In the genomic region with DNA sequence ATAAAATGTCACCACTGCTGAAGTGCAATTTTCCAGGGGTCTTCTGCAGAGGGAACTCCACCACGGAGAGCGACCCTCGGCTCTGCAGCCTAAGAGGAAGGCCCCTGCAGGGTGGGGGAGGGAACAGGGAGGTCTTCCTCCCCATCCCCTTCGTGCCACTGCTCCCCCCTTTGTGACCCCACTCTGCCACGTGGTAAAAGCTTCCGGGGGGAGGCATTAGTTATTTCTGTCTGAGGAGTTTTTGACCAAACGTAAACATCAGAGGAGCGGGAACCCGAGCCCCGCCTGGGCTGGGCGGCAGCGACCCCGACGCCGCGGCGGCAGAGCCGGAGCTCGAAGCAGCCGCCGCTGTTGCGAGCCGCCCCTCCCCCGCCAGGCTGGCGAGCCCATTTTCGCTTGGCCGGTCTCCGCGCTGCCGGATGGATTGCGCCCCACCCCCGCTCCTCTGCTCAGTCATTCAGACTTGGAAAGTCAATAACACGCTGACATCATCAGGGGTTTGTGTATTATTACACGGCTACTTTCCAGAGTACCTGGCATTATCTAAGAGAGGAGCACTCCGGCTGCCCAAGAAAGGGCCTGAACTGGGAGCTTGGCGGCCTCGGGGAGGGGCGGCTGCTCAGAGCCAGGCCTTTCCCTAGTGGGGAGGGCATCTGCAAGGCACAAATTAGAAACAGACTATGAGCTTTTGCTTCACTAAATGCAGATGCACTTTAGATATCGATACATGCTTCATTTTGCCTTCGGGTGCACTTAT, we compare ENCODE assay signal across 1 cellular context.
TF ChIP-seq lines count a peak whose summit lies in the region.

No MANE protein-coding gene starts in this region.

TF ChIP-seq in WTC11, 78 proteins besides CTCF, POLR2A, EP300 and RAD21 (continued from another document and continues in another):
- TF ChIP-seq, protein P1, sequence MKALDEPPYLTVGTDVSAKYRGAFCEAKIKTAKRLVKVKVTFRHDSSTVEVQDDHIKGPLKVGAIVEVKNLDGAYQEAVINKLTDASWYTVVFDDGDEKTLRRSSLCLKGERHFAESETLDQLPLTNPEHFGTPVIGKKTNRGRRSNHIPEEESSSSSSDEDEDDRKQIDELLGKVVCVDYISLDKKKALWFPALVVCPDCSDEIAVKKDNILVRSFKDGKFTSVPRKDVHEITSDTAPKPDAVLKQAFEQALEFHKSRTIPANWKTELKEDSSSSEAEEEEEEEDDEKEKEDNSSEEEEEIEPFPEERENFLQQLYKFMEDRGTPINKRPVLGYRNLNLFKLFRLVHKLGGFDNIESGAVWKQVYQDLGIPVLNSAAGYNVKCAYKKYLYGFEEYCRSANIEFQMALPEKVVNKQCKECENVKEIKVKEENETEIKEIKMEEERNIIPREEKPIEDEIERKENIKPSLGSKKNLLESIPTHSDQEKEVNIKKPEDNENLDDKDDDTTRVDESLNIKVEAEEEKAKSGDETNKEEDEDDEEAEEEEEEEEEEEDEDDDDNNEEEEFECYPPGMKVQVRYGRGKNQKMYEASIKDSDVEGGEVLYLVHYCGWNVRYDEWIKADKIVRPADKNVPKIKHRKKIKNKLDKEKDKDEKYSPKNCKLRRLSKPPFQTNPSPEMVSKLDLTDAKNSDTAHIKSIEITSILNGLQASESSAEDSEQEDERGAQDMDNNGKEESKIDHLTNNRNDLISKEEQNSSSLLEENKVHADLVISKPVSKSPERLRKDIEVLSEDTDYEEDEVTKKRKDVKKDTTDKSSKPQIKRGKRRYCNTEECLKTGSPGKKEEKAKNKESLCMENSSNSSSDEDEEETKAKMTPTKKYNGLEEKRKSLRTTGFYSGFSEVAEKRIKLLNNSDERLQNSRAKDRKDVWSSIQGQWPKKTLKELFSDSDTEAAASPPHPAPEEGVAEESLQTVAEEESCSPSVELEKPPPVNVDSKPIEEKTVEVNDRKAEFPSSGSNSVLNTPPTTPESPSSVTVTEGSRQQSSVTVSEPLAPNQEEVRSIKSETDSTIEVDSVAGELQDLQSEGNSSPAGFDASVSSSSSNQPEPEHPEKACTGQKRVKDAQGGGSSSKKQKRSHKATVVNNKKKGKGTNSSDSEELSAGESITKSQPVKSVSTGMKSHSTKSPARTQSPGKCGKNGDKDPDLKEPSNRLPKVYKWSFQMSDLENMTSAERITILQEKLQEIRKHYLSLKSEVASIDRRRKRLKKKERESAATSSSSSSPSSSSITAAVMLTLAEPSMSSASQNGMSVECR (CRISPR knock-in tag; IDR thresholded peaks at IDR 0.05; ENCODE audit: borderline replicate concordance) = 0 out of 2 replicates have a peak, but pooled peaks have one; percentile 56
- TF ChIP-seq, protein P2, sequence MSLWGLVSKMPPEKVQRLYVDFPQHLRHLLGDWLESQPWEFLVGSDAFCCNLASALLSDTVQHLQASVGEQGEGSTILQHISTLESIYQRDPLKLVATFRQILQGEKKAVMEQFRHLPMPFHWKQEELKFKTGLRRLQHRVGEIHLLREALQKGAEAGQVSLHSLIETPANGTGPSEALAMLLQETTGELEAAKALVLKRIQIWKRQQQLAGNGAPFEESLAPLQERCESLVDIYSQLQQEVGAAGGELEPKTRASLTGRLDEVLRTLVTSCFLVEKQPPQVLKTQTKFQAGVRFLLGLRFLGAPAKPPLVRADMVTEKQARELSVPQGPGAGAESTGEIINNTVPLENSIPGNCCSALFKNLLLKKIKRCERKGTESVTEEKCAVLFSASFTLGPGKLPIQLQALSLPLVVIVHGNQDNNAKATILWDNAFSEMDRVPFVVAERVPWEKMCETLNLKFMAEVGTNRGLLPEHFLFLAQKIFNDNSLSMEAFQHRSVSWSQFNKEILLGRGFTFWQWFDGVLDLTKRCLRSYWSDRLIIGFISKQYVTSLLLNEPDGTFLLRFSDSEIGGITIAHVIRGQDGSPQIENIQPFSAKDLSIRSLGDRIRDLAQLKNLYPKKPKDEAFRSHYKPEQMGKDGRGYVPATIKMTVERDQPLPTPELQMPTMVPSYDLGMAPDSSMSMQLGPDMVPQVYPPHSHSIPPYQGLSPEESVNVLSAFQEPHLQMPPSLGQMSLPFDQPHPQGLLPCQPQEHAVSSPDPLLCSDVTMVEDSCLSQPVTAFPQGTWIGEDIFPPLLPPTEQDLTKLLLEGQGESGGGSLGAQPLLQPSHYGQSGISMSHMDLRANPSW (CRISPR knock-in tag; conservative IDR thresholded peaks at IDR 0.05; ENCODE audit: low read depth) = no peak
- TF ChIP-seq NR3C1 (CRISPR knock-in tag; conservative IDR thresholded peaks at IDR 0.05; ENCODE audit: low read depth) (no peak), NFYB (CRISPR knock-in tag; conservative IDR thresholded peaks at IDR 0.05; ENCODE audit: low read depth) (no peak), ZNF317 (CRISPR knock-in tag; IDR thresholded peaks at IDR 0.05; ENCODE audit: borderline replicate concordance, low read depth) (no peak), NFATC4 (CRISPR knock-in tag; IDR thresholded peaks at IDR 0.05) (no peak), FOXJ3 (CRISPR knock-in tag; IDR thresholded peaks at IDR 0.05; ENCODE audit: borderline replicate concordance) (no peak), TEAD1 (CRISPR knock-in tag; IDR thresholded peaks at IDR 0.05) (peak; percentile 95), SMAD3 (CRISPR knock-in tag; IDR thresholded peaks at IDR 0.05; ENCODE audit: borderline replicate concordance) (peak; percentile 45; the same call in 1 of the 2 replicates), ZNF138 (CRISPR knock-in tag; conservative IDR thresholded peaks at IDR 0.05) (no peak), IRF2 (CRISPR knock-in tag; IDR thresholded peaks at IDR 0.05; ENCODE audit: borderline replicate concordance, low read depth) (no peak), TEAD4 (CRISPR knock-in tag; IDR thresholded peaks at IDR 0.05) (no peak), ZNF416 (CRISPR knock-in tag; IDR thresholded peaks at IDR 0.05) (no peak), RORB (CRISPR knock-in tag; IDR thresholded peaks at IDR 0.05) (no peak), CBFB (CRISPR knock-in tag; IDR thresholded peaks at IDR 0.05; ENCODE audit: low read depth) (peak; percentile 97; the same call in 1 of the 2 replicates), CREM (CRISPR knock-in tag; IDR thresholded peaks at IDR 0.05) (no peak; the same call in none of the 2 replicates), SMAD4 (CRISPR knock-in tag; IDR thresholded peaks at IDR 0.05) (0 out of 2 replicates have a peak, but pooled peaks have one; percentile 16), FOXK1 (CRISPR knock-in tag; IDR thresholded peaks at IDR 0.05) (peak; percentile 99), ELF4 (CRISPR knock-in tag; IDR thresholded peaks at IDR 0.05; ENCODE audit: low read depth) (0 out of 2 replicates have a peak, but pooled peaks have one; percentile 51), ESRRA (CRISPR knock-in tag; IDR thresholded peaks at IDR 0.05; ENCODE audit: borderline replicate concordance) (no peak), ZNF671 (CRISPR knock-in tag; IDR thresholded peaks at IDR 0.05) (peak; percentile 25; the same call in 1 of the 2 replicates), ATF1 (CRISPR knock-in tag; IDR thresholded peaks at IDR 0.05) (no peak), NR2C2 (CRISPR knock-in tag; IDR thresholded peaks at IDR 0.05) (no peak), ZNF121 (CRISPR knock-in tag; IDR thresholded peaks at IDR 0.05) (no peak)
- TF ChIP-seq, protein P3, sequence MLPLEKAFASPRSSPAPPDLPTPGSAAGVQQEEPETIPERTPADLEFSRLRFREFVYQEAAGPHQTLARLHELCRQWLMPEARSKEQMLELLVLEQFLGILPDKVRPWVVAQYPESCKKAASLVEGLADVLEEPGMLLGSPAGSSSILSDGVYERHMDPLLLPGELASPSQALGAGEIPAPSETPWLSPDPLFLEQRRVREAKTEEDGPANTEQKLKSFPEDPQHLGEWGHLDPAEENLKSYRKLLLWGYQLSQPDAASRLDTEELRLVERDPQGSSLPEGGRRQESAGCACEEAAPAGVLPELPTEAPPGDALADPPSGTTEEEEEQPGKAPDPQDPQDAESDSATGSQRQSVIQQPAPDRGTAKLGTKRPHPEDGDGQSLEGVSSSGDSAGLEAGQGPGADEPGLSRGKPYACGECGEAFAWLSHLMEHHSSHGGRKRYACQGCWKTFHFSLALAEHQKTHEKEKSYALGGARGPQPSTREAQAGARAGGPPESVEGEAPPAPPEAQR (CRISPR knock-in tag; IDR thresholded peaks at IDR 0.05) = 0 out of 2 replicates have a peak, but pooled peaks have one; percentile 70
- TF ChIP-seq, protein P4, sequence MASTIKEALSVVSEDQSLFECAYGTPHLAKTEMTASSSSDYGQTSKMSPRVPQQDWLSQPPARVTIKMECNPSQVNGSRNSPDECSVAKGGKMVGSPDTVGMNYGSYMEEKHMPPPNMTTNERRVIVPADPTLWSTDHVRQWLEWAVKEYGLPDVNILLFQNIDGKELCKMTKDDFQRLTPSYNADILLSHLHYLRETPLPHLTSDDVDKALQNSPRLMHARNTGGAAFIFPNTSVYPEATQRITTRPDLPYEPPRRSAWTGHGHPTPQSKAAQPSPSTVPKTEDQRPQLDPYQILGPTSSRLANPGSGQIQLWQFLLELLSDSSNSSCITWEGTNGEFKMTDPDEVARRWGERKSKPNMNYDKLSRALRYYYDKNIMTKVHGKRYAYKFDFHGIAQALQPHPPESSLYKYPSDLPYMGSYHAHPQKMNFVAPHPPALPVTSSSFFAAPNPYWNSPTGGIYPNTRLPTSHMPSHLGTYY (CRISPR knock-in tag; IDR thresholded peaks at IDR 0.05) = no peak
- TF ChIP-seq, protein P5, sequence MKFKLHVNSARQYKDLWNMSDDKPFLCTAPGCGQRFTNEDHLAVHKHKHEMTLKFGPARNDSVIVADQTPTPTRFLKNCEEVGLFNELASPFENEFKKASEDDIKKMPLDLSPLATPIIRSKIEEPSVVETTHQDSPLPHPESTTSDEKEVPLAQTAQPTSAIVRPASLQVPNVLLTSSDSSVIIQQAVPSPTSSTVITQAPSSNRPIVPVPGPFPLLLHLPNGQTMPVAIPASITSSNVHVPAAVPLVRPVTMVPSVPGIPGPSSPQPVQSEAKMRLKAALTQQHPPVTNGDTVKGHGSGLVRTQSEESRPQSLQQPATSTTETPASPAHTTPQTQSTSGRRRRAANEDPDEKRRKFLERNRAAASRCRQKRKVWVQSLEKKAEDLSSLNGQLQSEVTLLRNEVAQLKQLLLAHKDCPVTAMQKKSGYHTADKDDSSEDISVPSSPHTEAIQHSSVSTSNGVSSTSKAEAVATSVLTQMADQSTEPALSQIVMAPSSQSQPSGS (CRISPR knock-in tag; IDR thresholded peaks at IDR 0.05; ENCODE audit: borderline replicate concordance, low read depth) = no peak
- TF ChIP-seq, protein P6, sequence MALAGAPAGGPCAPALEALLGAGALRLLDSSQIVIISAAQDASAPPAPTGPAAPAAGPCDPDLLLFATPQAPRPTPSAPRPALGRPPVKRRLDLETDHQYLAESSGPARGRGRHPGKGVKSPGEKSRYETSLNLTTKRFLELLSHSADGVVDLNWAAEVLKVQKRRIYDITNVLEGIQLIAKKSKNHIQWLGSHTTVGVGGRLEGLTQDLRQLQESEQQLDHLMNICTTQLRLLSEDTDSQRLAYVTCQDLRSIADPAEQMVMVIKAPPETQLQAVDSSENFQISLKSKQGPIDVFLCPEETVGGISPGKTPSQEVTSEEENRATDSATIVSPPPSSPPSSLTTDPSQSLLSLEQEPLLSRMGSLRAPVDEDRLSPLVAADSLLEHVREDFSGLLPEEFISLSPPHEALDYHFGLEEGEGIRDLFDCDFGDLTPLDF (CRISPR knock-in tag; IDR thresholded peaks at IDR 0.05) = no peak
- TF ChIP-seq, protein P7, sequence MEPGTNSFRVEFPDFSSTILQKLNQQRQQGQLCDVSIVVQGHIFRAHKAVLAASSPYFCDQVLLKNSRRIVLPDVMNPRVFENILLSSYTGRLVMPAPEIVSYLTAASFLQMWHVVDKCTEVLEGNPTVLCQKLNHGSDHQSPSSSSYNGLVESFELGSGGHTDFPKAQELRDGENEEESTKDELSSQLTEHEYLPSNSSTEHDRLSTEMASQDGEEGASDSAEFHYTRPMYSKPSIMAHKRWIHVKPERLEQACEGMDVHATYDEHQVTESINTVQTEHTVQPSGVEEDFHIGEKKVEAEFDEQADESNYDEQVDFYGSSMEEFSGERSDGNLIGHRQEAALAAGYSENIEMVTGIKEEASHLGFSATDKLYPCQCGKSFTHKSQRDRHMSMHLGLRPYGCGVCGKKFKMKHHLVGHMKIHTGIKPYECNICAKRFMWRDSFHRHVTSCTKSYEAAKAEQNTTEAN (CRISPR knock-in tag; IDR thresholded peaks at IDR 0.05) = peak; percentile 84
- TF ChIP-seq, protein P8, sequence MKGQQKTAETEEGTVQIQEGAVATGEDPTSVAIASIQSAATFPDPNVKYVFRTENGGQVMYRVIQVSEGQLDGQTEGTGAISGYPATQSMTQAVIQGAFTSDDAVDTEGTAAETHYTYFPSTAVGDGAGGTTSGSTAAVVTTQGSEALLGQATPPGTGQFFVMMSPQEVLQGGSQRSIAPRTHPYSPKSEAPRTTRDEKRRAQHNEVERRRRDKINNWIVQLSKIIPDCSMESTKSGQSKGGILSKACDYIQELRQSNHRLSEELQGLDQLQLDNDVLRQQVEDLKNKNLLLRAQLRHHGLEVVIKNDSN (CRISPR knock-in tag; IDR thresholded peaks at IDR 0.05) = peak; percentile 38; the same call in 1 of the 2 replicates
- TF ChIP-seq, protein P9, sequence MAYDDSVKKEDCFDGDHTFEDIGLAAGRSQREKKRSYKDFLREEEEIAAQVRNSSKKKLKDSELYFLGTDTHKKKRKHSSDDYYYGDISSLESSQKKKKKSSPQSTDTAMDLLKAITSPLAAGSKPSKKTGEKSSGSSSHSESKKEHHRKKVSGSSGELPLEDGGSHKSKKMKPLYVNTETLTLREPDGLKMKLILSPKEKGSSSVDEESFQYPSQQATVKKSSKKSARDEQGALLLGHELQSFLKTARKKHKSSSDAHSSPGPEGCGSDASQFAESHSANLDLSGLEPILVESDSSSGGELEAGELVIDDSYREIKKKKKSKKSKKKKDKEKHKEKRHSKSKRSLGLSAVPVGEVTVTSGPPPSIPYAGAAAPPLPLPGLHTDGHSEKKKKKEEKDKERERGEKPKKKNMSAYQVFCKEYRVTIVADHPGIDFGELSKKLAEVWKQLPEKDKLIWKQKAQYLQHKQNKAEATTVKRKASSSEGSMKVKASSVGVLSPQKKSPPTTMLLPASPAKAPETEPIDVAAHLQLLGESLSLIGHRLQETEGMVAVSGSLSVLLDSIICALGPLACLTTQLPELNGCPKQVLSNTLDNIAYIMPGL (CRISPR knock-in tag; IDR thresholded peaks at IDR 0.05) = peak; percentile 59; the same call in 1 of the 2 replicates
- TF ChIP-seq, protein P10, sequence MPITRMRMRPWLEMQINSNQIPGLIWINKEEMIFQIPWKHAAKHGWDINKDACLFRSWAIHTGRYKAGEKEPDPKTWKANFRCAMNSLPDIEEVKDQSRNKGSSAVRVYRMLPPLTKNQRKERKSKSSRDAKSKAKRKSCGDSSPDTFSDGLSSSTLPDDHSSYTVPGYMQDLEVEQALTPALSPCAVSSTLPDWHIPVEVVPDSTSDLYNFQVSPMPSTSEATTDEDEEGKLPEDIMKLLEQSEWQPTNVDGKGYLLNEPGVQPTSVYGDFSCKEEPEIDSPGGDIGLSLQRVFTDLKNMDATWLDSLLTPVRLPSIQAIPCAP (CRISPR knock-in tag; IDR thresholded peaks at IDR 0.05) = no peak
- TF ChIP-seq, protein P11, sequence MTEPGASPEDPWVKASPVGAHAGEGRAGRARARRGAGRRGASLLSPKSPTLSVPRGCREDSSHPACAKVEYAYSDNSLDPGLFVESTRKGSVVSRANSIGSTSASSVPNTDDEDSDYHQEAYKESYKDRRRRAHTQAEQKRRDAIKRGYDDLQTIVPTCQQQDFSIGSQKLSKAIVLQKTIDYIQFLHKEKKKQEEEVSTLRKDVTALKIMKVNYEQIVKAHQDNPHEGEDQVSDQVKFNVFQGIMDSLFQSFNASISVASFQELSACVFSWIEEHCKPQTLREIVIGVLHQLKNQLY (CRISPR knock-in tag; IDR thresholded peaks at IDR 0.05) = no peak
